31 cellular contexts compared by ENCODE assay signal in the genomic region with DNA sequence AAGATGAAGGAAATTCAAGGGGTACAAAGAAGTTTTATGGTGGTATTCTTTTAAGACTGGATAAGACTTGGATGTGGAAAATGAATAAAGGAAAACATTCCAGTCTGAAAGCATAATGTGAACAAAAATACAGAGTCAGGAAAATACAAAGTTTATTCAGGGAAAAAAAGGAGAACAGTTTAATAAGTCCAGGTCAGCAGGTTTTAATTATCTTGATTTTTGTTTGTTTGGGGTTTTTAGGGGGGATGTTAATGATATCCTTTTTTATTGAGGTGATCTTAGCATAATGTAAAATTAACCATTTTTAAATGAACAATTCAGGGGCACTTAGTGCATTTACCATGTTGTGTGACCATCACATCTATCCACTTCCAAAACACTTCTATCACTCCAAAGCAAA.
DNase-seq lines count a peak whose midpoint lies in the region; ATAC-seq, FAIRE-seq and TF ChIP-seq lines count a peak whose summit lies in the region.
"Had no signal": no experiment of that assay in that cellular context is flagged by ENCODE, and none has a peak within 500 bp of the region (broad histone marks: within the 10 kb centered on the region; RNA-seq: fewer than 3 reads in every experiment).

No MANE protein-coding gene starts in this region.

- no TSS peak for BruUV-seq in K562 (replicated peaks; lab: Mats Ljungman, UMichigan)

- H3K9me3 ChIP-seq in K562 (replicated peaks; ENCODE audit: control insufficient read depth, insufficient read depth, low read depth, low read length) (no peaks in the 10 kb centered on the region), SJCRH30 (replicated peaks) (no peaks in the 10 kb centered on the region)
- H3K9me3 ChIP-seq: A549, BE2C, BLaER1, Caco-2 had no signal

- FAIRE-seq in K562 (lab: Jason Lieb, UNC), result no peak
- FAIRE-seq: A204.1, A549, D721Med had no signal

- peak; percentile 86 for DNase-seq in SK-N-DZ (ENCODE audit: low spot score)
- DNase-seq in K562 (ENCODE audit: extremely low read depth in 1 of 4, low spot score in 3 of 4), result no peak
- DNase-seq in SJCRH30, result no peak
- DNase-seq in ecto neural progenitor cell (ENCODE audit: low spot score), result no peak
- DNase-seq: 8988T; ACHN; AML-193; BE2C; C1 segment of cervical spinal cord; Caco-2; Calu3; CD4-positive, alpha-beta memory T cell; CD4-positive, alpha-beta T cell; CD4-positive, CD25-positive, alpha-beta regulatory T cell; CD8-positive, alpha-beta memory T cell; CD8-positive, alpha-beta T cell; COR-L47; DMS 273 treated with DMSO at 0.1 percent for 48 hours; DMS153; DMS53; DMS79; DMS79 treated with DMSO at 0.1 percent for 48 hours; DND-41; EL had no signal

- H3K27ac ChIP-seq in K562 (ENCODE audit: extremely low read depth, low read depth, low read length), result no peak overlapping the region
- H3K27ac ChIP-seq in SJCRH30, result no peak overlapping the region
- H3K27ac ChIP-seq: 22Rv1; A549; BLaER1; BLaER1 treated with 17β-estradiol and CSF1 and Interleukin-3, amounts not matched to agents 10 nM and 100 nM; C4-2B had no signal

- H3K27me3 ChIP-seq in K562 (ENCODE audit: control insufficient read depth in 2 of 2, insufficient read depth in 2 of 2, low read length in 2 of 2), result no peaks in the 10 kb centered on the region
- no peaks in the 10 kb centered on the region for H3K27me3 ChIP-seq in SJCRH30
- H3K27me3 ChIP-seq: BE2C; BLaER1; BLaER1 treated with 17β-estradiol and CSF1 and Interleukin-3, amounts not matched to agents 10 nM and 100 nM had no signal

- H4K20me1 ChIP-seq in K562 (replicated peaks; ENCODE audit: control insufficient read depth, insufficient read depth, low read length), result no peaks in the 10 kb centered on the region
- H4K20me1 ChIP-seq: BLaER1; BLaER1 treated with 17β-estradiol and CSF1 and Interleukin-3, amounts not matched to agents 10 nM and 100 nM had no signal

- intact Hi-C loops in K562 (cut with micrococcal nuclease), result no loop called here

- no peak overlapping the region for H3K9ac ChIP-seq in K562 (ENCODE audit: insufficient read depth in 1 of 2, low read depth in 2 of 2, low read length in 2 of 2)
- H3K9ac ChIP-seq: BLaER1; BLaER1 treated with 17β-estradiol and CSF1 and Interleukin-3, amounts not matched to agents 10 nM and 100 nM had no signal

- no peak overlapping the region for H2AFZ ChIP-seq in K562 (ENCODE audit: low read depth, low read length)

- no peak for TF ChIP-seq POLR2A in K562 (conservative IDR thresholded peaks at IDR 0.05)

- H3K79me2 ChIP-seq in K562 (ENCODE audit: control insufficient read depth, insufficient read depth, low read length), result no peaks in the 10 kb centered on the region

- CTCF ChIA-PET in K562 (lab: Yijun Ruan, JAX; ENCODE audit: low intra/inter-chr PET ratio), result no interaction called here

- POLR2A ChIA-PET in K562 (lab: Yijun Ruan, JAX), result interaction anchor here (1.0 to 1.4 kb wide), 2 partner anchors 9 to 16 kb away, joined by 4 to 7 read pairs; no protein-coding TSS in a partner anchor

- TF ChIP-seq RAD21 in K562 (CRISPR knock-in tag; conservative IDR thresholded peaks at IDR 0.05 in 1 of 2, IDR thresholded peaks at IDR 0.05 in 1 of 2), result no peak

- ATAC-seq in K562, result no peak
- ATAC-seq: A549; CD8-positive, alpha-beta T cell had no signal

- no peak for TF ChIP-seq EP300 in K562 (IDR thresholded peaks at IDR 0.05; ENCODE audit: low read length)

- TF ChIP-seq CTCF in K562 (IDR thresholded peaks at IDR 0.05 in 2 of 3, conservative IDR thresholded peaks at IDR 0.05 in 1 of 3; ENCODE audit: insufficient read depth in 2 of 3, low read depth in 1 of 3, low read length in 3 of 3), result no peak

- H3K4me3 ChIP-seq in K562, result no peak overlapping the region
- H3K4me3 ChIP-seq in SJCRH30, result no peak overlapping the region
- H3K4me3 ChIP-seq: A549; BLaER1; BLaER1 treated with 17β-estradiol and CSF1 and Interleukin-3, amounts not matched to agents 10 nM and 100 nM had no signal

- H3K4me1 ChIP-seq in K562 (replicated peaks in 1 of 2; ENCODE audit: control insufficient read depth in 2 of 2, insufficient read depth in 2 of 2, low read length in 2 of 2), result no peaks in the 10 kb centered on the region
- H3K4me1 ChIP-seq in SJCRH30, result no peaks in the 10 kb centered on the region
- H3K4me1 ChIP-seq: A549; BE2C; BLaER1; BLaER1 treated with 17β-estradiol and CSF1 and Interleukin-3, amounts not matched to agents 10 nM and 100 nM had no signal

- peaks cover 88% of the 10 kb centered on the region for H3K36me3 ChIP-seq in K562 (ENCODE audit: control insufficient read depth, insufficient read depth, low read length)
- H3K36me3 ChIP-seq in SJCRH30, result peaks cover 29% of the 10 kb centered on the region

- no peak overlapping the region for H3K4me2 ChIP-seq in K562 (ENCODE audit: insufficient read depth, low read length)
- H3K4me2 ChIP-seq: A549; BLaER1; BLaER1 treated with 17β-estradiol and CSF1 and Interleukin-3, amounts not matched to agents 10 nM and 100 nM had no signal

- H3K9me1 ChIP-seq in K562 (ENCODE audit: control insufficient read depth, insufficient read depth, low read length), result no peaks in the 10 kb centered on the region

- in situ Hi-C loops in K562 (cut with MboI), result no loop called here

TF ChIP-seq in K562, 482 proteins besides CTCF, POLR2A, EP300 and RAD21:
- no peak for TF ChIP-seq ZNF444 (CRISPR knock-in tag; IDR thresholded peaks at IDR 0.05)
- no peak for TF ChIP-seq FOXM1 (IDR thresholded peaks at IDR 0.05; ENCODE audit: low read depth)
- TF ChIP-seq FOXM1 (CRISPR knock-in tag; IDR thresholded peaks at IDR 0.05; ENCODE audit: low read depth), result no peak
- TF ChIP-seq LARP7 (IDR thresholded peaks at IDR 0.05), result no peak
- TF ChIP-seq HCFC1 (IDR thresholded peaks at IDR 0.05; ENCODE audit: low read depth, low read length), result no peak
- TF ChIP-seq ZNF41 (CRISPR knock-in tag; conservative IDR thresholded peaks at IDR 0.05), result no peak
- TF ChIP-seq C11orf30 (IDR thresholded peaks at IDR 0.05; ENCODE audit: low read depth), result peak; percentile 37; the same call in 1 of the 2 replicates
- TF ChIP-seq ZNF316 (IDR thresholded peaks at IDR 0.05), result peak; percentile 57
- no peak for TF ChIP-seq ZNF282 (CRISPR knock-in tag; IDR thresholded peaks at IDR 0.05)
